ENCODE assay signal across 20 cellular contexts in the genomic region with DNA sequence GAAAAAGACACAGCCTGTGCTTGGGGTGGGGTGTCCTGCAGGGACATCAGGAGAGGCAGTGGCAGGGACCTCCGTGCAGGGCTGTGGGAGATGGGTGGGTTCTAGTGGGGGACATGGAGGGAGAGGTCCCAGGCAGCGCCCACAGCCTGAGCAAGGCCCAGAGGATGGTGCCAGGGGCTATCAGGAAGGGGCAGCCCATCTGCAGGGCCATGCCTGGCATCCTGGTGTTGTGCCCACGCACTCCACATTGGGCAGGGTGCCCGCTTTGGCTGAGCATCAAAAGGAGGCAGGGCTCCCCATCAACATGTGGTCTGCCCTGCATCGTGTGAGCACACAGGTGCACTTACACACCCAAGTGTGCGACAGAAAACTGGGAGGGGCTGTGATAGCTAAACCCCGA.
A peak's percentile ranks its signal among the peaks of the same experiment; 100 is the strongest.
DNase-seq lines count a peak whose midpoint lies in the region; ATAC-seq and TF ChIP-seq lines count a peak whose summit lies in the region.
"Had no signal": no experiment of that assay in that cellular context is flagged by ENCODE, and none has a peak within 500 bp of the region (broad histone marks: within the 10 kb centered on the region; RNA-seq: fewer than 3 reads in every experiment).

No MANE protein-coding gene starts in this region.

- no peak for ATAC-seq in natural killer cell treated with Interleukin-12 subunit alpha and Interleukin-12 subunit beta and Interleukin-15 and Interleukin-18, amount 100 ng/mL, for 72 hours
- ATAC-seq in natural killer cell (no peak), GM19467 (IDR thresholded peaks at IDR 0.05; ENCODE audit: unreplicated experiment) (no peak)
- ATAC-seq: GM12878 had no signal

- intact Hi-C loops in natural killer cell (cut with micrococcal nuclease) (no loop called here), posterior vena cava (cut with DNase I) (loop anchor here in 1 of 2 donors (10.0 kb wide), 1 partner anchor 936 kb away; no protein-coding TSS in a partner anchor)

- H3K36me3 Mint-ChIP-seq in natural killer cell treated with Interleukin-12 subunit alpha and Interleukin-12 subunit beta and Interleukin-15 and Interleukin-18, amount 100 ng/mL, for 72 hours: no peaks in the 10 kb centered on the region
- H3K36me3 Mint-ChIP-seq in natural killer cell: no peaks in the 10 kb centered on the region

- POLR2A ChIA-PET in HEK293T (lab: Yijun Ruan, JAX): no interaction called here

- DNase-seq in DMS 273 (lab: John Stamatoyannopoulos, UW; ENCODE audit: unreplicated experiment): peak; percentile 9
- DNase-seq in DMS 273 treated with DMSO at 0.1 percent for 48 hours (lab: John Stamatoyannopoulos, UW): no peak
- DNase-seq in natural killer cell treated with Interleukin-12 subunit alpha and Interleukin-12 subunit beta and Interleukin-15 and Interleukin-18, amount 100 ng/mL, for 72 hours (ENCODE audit: low spot score): peak; percentile 44
- DNase-seq in natural killer cell: no peak
- DNase-seq in posterior vena cava (ENCODE audit: low spot score): peak; percentile 44
- DNase-seq in stimulated activated CD4-positive, alpha-beta T cell treated with anti-CD3 and anti-CD28 coated beads, Interleukin-1b, Interleukin-23, amount 100 ng/mL, for 48 hours: no peak
- no peak for DNase-seq in HEK293T (ENCODE audit: extremely low spot score)
- DNase-seq: COR-L47, DMS153, EL, GOT3, MV-4-11, NCI-H146, NCI-H2081 treated with DMSO at 0.1 percent for 48 hours, NCI-H510A treated with DMSO at 0.1 percent for 48 hours, NCI-H774, RPMI8226, SJCRH30 had no signal

- no peaks in the 10 kb centered on the region for H3K27me3 Mint-ChIP-seq in natural killer cell treated with Interleukin-12 subunit alpha and Interleukin-12 subunit beta and Interleukin-15 and Interleukin-18, amount 100 ng/mL, for 72 hours
- H3K27me3 Mint-ChIP-seq in natural killer cell (ENCODE audit: low read depth in 2 of 2): no peaks in the 10 kb centered on the region

- CTCF ChIA-PET in HEK293T (lab: Yijun Ruan, JAX): no interaction called here

- H3K4me3 Mint-ChIP-seq in natural killer cell treated with Interleukin-12 subunit alpha and Interleukin-12 subunit beta and Interleukin-15 and Interleukin-18, amount 100 ng/mL, for 72 hours: no peak overlapping the region
- no peak overlapping the region for H3K4me3 Mint-ChIP-seq in natural killer cell

- TF ChIP-seq CTCF in natural killer cell (IDR thresholded peaks at IDR 0.05): no peak

- peaks cover 0 to 4% of the 10 kb centered on the region in 2 donors for H3K4me1 Mint-ChIP-seq in natural killer cell treated with Interleukin-12 subunit alpha and Interleukin-12 subunit beta and Interleukin-15 and Interleukin-18, amount 100 ng/mL, for 72 hours (ENCODE audit: low read depth in 2 of 2)
- peaks cover 0 to 7% of the 10 kb centered on the region in 2 donors for H3K4me1 Mint-ChIP-seq in natural killer cell

- H3K27ac Mint-ChIP-seq in natural killer cell treated with Interleukin-12 subunit alpha and Interleukin-12 subunit beta and Interleukin-15 and Interleukin-18, amount 100 ng/mL, for 72 hours: no peak overlapping the region
- no peak overlapping the region for H3K27ac Mint-ChIP-seq in natural killer cell

- H3K9me3 Mint-ChIP-seq in natural killer cell treated with Interleukin-12 subunit alpha and Interleukin-12 subunit beta and Interleukin-15 and Interleukin-18, amount 100 ng/mL, for 72 hours: no peaks in the 10 kb centered on the region
- H3K9me3 Mint-ChIP-seq in natural killer cell: no peaks in the 10 kb centered on the region

TF ChIP-seq in HEK293T, 16 proteins besides CTCF, POLR2A, EP300 and RAD21:
- TF ChIP-seq TARDBP (IDR thresholded peaks at IDR 0.05) (no peak), ELF4 (IDR thresholded peaks at IDR 0.05) (no peak), BHLHE40 (IDR thresholded peaks at IDR 0.05; ENCODE audit: borderline replicate concordance) (no peak), CTBP1 (IDR thresholded peaks at IDR 0.05; ENCODE audit: borderline replicate concordance) (no peak), ZNF384 (IDR thresholded peaks at IDR 0.05) (no peak), LEF1 (IDR thresholded peaks at IDR 0.05; ENCODE audit: borderline replicate concordance) (no peak), PKNOX1 (IDR thresholded peaks at IDR 0.05) (no peak), L3MBTL2 (conservative IDR thresholded peaks at IDR 0.05) (no peak)

Comparison
In these comparisons a context has a peak if more than half of its experiments do, and no peak if none do; other contexts are left out.
1. DNase-seq: peak in DMS 273 (single experiment), natural killer cell treated with Interleukin-12 subunit alpha and Interleukin-12 subunit beta and Interleukin-15 and Interleukin-18, amount 100 ng/mL, for 72 hours (single experiment) and posterior vena cava (single experiment); none in DMS 273 treated with DMSO at 0.1 percent for 48 hours (single experiment), natural killer cell (single experiment), stimulated activated CD4-positive, alpha-beta T cell treated with anti-CD3 and anti-CD28 coated beads, Interleukin-1b, Interleukin-23, amount 100 ng/mL, for 48 hours (single experiment) and HEK293T (single experiment).